17 cellular contexts compared by ENCODE assay signal in genomic region chr12:106740813-106741212, GRCh38.
"Had no signal": no experiment of that assay in that cellular context is flagged by ENCODE, and none has a peak within 500 bp of the region (broad histone marks: within the 10 kb centered on the region; RNA-seq: fewer than 3 reads in every experiment).

No MANE protein-coding gene starts in this region.

- H3K27ac Mint-ChIP-seq: activated B cell treated with CpG ODN at 0.5 μM for 24 hours; activated CD4-positive, alpha-beta T cell treated with anti-CD3 and anti-CD28 coated beads, Interleukin-2, amount 10 ng/mL, durations not matched to agents 24 days and 14 days; activated naive CD8-positive, alpha-beta T cell; activated T-helper 2 cell treated with anti-CD3 and anti-CD28 coated beads, Interferon-gamma antibody, Interleukin-2, Interleukin-4, amounts not matched to agents 10 μg/mL and 5 μg/mL and 100 μg/mL, durations not matched to agents 14 hours and 24 hours and 36 hours; effector memory CD8-positive, alpha-beta T cell; nephron; stimulated activated naive B cell treated with anti-CD40 and anti-IgM and Interleukin-4, amounts not matched to agents 10 μg/mL and 1 μg/mL and 100 μg/mL, for 72 hours had no signal

- H3K36me3 Mint-ChIP-seq: activated naive CD8-positive, alpha-beta T cell; brain; stimulated activated naive B cell treated with anti-CD40 and anti-IgM and Interleukin-4, amounts not matched to agents 10 μg/mL and 1 μg/mL and 100 μg/mL, for 72 hours had no signal

- ATAC-seq: effector memory CD8-positive, alpha-beta T cell; gastroesophageal sphincter; stimulated activated naive B cell treated with anti-CD40 and anti-IgM and Interleukin-4, amounts not matched to agents 10 μg/mL and 1 μg/mL and 100 μg/mL, for 72 hours had no signal

- H3K4me1 Mint-ChIP-seq: activated B cell treated with CpG ODN at 0.5 μM for 24 hours; central memory CD8-positive, alpha-beta T cell; nephron; stimulated activated naive B cell treated with anti-CD40 and anti-IgM and Interleukin-4, amounts not matched to agents 10 μg/mL and 1 μg/mL and 100 μg/mL, for 72 hours had no signal

- H3K4me3 ChIP-seq: gastroesophageal sphincter, prostate gland, right lobe of liver, spleen, transverse colon had no signal

- H3K9me3 Mint-ChIP-seq: activated B cell treated with CpG ODN at 0.5 μM for 24 hours; activated CD4-positive, alpha-beta T cell treated with anti-CD3 and anti-CD28 coated beads, Interleukin-2, amount 10 ng/mL, durations not matched to agents 24 days and 14 days; activated T-helper 2 cell treated with anti-CD3 and anti-CD28 coated beads, Interferon-gamma antibody, Interleukin-2, Interleukin-4, amounts not matched to agents 10 μg/mL and 5 μg/mL and 100 μg/mL, durations not matched to agents 14 hours and 24 hours and 36 hours; brain; central memory CD8-positive, alpha-beta T cell; effector memory CD8-positive, alpha-beta T cell; nephron; stimulated activated naive B cell treated with anti-CD40 and anti-IgM and Interleukin-4, amounts not matched to agents 10 μg/mL and 1 μg/mL and 100 μg/mL, for 72 hours had no signal

- DNase-seq: activated B cell treated with CpG ODN at 0.5 μM for 24 hours; activated CD4-positive, alpha-beta T cell treated with anti-CD3 and anti-CD28 coated beads, Interleukin-2, amount 10 ng/mL, durations not matched to agents 24 days and 14 days; amygdala; effector memory CD8-positive, alpha-beta T cell; mammary epithelial cell; right lobe of liver; spleen; stimulated activated CD4-positive, alpha-beta T cell treated with anti-CD3 and anti-CD28 coated beads, Interleukin-1b, Interleukin-23, amount 100 ng/mL, for 48 hours; stimulated activated naive B cell treated with anti-CD40 and anti-IgM and Interleukin-4, amounts not matched to agents 10 μg/mL and 1 μg/mL and 100 μg/mL, for 72 hours; transverse colon had no signal

- H3K27me3 Mint-ChIP-seq: activated naive CD8-positive, alpha-beta T cell; central memory CD8-positive, alpha-beta T cell had no signal

- H3K4me3 Mint-ChIP-seq: activated B cell treated with CpG ODN at 0.5 μM for 24 hours; activated CD4-positive, alpha-beta T cell treated with anti-CD3 and anti-CD28 coated beads, Interleukin-2, amount 10 ng/mL, durations not matched to agents 24 days and 14 days; activated naive CD8-positive, alpha-beta T cell; brain; central memory CD8-positive, alpha-beta T cell; effector memory CD8-positive, alpha-beta T cell; nephron; stimulated activated naive B cell treated with anti-CD40 and anti-IgM and Interleukin-4, amounts not matched to agents 10 μg/mL and 1 μg/mL and 100 μg/mL, for 72 hours had no signal
